Comparison of ENCODE assay signal across 8 cellular contexts in the genomic region with DNA sequence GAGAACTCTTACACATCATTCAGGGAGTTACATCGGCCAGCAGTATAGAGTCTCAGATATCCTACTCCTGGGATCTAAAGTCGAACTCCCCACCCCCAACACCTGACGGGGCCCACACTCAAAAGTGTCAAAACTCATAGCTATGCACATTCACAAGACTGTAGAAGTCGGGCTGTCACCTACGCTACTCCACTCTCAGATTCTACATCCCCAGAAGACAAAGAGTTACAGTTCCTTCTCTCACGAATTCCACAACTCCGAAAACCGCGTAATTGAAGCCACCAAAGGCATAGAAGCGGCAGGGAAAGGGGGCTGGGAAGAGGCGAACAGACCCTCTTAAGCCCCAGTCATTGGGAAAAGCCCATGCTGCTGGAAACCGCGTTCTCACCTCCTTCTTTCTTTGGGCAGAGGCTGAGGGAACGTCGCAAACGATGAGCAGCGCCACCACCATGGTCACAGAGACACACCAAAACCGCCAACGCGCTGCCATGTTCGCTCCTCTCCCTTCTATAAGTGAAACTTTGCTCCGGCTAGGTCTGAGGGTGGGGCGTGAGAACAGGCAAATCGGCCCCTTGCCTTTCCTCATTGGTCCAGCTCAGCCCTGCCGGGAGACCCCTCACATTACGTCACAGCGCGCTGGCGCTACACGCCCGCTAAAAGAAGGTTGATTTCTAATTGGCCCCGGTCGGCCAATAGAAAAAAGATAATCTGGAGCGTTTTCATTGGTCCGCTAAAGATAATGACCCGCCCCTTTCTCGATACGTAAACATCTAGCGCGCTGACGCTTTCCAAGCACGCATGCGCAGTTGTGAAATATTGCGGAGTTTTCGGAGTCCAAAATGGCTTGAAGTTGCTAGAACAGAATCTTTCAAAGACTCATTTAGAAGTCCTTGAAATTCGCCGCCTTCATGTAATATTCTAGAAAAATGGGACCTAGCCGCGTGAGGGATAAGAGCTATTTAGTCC. TPM values are rescaled to one million over a fixed set of nuclear protein-coding genes. Genes with fewer than 3 reads are reported as not detected.
DNase-seq lines count a peak whose midpoint lies in the region; ATAC-seq, FAIRE-seq and TF ChIP-seq lines count a peak whose summit lies in the region.

A gene (minus strand): TSS at position 515 of the 966 bp plus-strand sequence. CDS start 25 bp downstream, at position 490.

- under 1% methylated on average over 45 of the region's 49 CpGs for WGBS in HUES64
- 0% methylated on average over 10 to 23 of the region's 49 CpGs for WGBS in mesodermal cell (ENCODE audit: insufficient coverage in 2 of 2), 2 experiments

- peaks cover 47% of the 10 kb centered on the region for H3K79me2 ChIP-seq in OCI-LY1 (ENCODE audit: insufficient read depth, low read length)

- H3K9me3 ChIP-seq in HUES64 (ENCODE audit: insufficient read depth, low read depth, low read length) (no peaks in the 10 kb centered on the region), OCI-LY1 (ENCODE audit: low read length) (no peaks in the 10 kb centered on the region), mesodermal cell (ENCODE audit: control insufficient read depth, low read length) (no peaks in the 10 kb centered on the region)

- ATAC-seq in GM21447 (IDR thresholded peaks at IDR 0.05; ENCODE audit: unreplicated experiment): peak; percentile 92

- CTCF ChIA-PET in Calu3 (lab: Charles Lee): interaction anchor here (0.7 to 1.0 kb wide), 2 partner anchors 19 to 130 kb away, joined by 3 read pairs; no protein-coding TSS in a partner anchor

- no peaks in the 10 kb centered on the region for H3K4me1 ChIP-seq in HUES64 (ENCODE audit: insufficient read depth, low read length)
- peaks cover 22% of the 10 kb centered on the region for H3K4me1 ChIP-seq in OCI-LY1 (ENCODE audit: insufficient read depth, low read length, severe bottlenecking)
- peaks cover 4% of the 10 kb centered on the region for H3K4me1 ChIP-seq in mesodermal cell (ENCODE audit: control insufficient read depth, insufficient read depth, low read length, poor library complexity, severe bottlenecking)

- H3K27ac ChIP-seq in HUES64 (ENCODE audit: low read depth, low read length) (peak within 1 kb of the TSS; percentile 93), OCI-LY1 (ENCODE audit: low read depth, low read length, poor library complexity, severe bottlenecking) (peak within 1 kb of the TSS; percentile 84), mesodermal cell (ENCODE audit: low read depth, low read length, severe bottlenecking) (peak within 1 kb of the TSS; percentile 94)

- no peaks in the 10 kb centered on the region for H3K9me2 ChIP-seq in OCI-LY1 (ENCODE audit: low read depth, low read length)

- peaks cover 58% of the 10 kb centered on the region for H3K36me3 Mint-ChIP-seq in Calu3 (ENCODE audit: insufficient read depth, unreplicated experiment)

- no peak within 1 kb of the TSS for H2AFZ ChIP-seq in OCI-LY1 (ENCODE audit: low read length)

- H3F3A ChIP-seq in OCI-LY1 (ENCODE audit: insufficient read depth, low read length): no peaks in the 10 kb centered on the region

- BruUV-seq in Calu3 (replicated peaks; lab: Mats Ljungman, UMichigan): TSS peak; percentile 59

- TF ChIP-seq CTCF in Calu3 (IDR thresholded peaks at IDR 0.05; ENCODE audit: unreplicated experiment) (no peak), OCI-LY1 (IDR thresholded peaks at IDR 0.05; ENCODE audit: low read length) (no peak)

- H3K4me3 ChIP-seq in HUES64 (ENCODE audit: low read length): peak within 1 kb of the TSS; percentile 99
- peak within 1 kb of the TSS; percentile 91 for H3K4me3 ChIP-seq in OCI-LY1 (ENCODE audit: low read depth, low read length, poor library complexity, severe bottlenecking)
- peak within 1 kb of the TSS; percentile 64 for H3K4me3 ChIP-seq in mesodermal cell (ENCODE audit: extremely low read depth, insufficient read depth, low read length, poor library complexity, severe bottlenecking)

- H3K9ac ChIP-seq in HUES64 (ENCODE audit: low read depth, low read length) (peak within 1 kb of the TSS; percentile 94), OCI-LY1 (ENCODE audit: low read length) (peak within 1 kb of the TSS; percentile 80)

- intact Hi-C loops in Calu3 (cut with micrococcal nuclease; ENCODE audit: unreplicated experiment): loop anchor here (5.0 kb wide), 1 partner anchor 228 kb away; no protein-coding TSS in a partner anchor

- H3K9me3 Mint-ChIP-seq in Calu3 (ENCODE audit: low read depth, unreplicated experiment): no peaks in the 10 kb centered on the region

- H3K4me1 Mint-ChIP-seq in Calu3 (ENCODE audit: low read depth, unreplicated experiment): peaks cover 9% of the 10 kb centered on the region

- DNase-seq in Calu3: peak; percentile 91
- DNase-seq in activated CD8-positive, alpha-beta memory T cell treated with anti-CD3 and anti-CD28 coated beads, Interleukin-2, amount 50 U/mL, for 4 hours: peak; percentile 84
- DNase-seq in stimulated activated CD8-positive, alpha-beta memory T cell treated with anti-CD3 and anti-CD28 coated beads, Interleukin-15, amount 100 ng/mL, for 4 hours (ENCODE audit: low read depth in 2 of 2): peak; percentile 73 to 85

- H3K27me3 ChIP-seq in HUES64 (ENCODE audit: insufficient read depth, low read length) (no peaks in the 10 kb centered on the region), OCI-LY1 (ENCODE audit: insufficient read depth, low read length) (no peaks in the 10 kb centered on the region)

- peak within 1 kb of the TSS; percentile 88 for H3K4me2 ChIP-seq in OCI-LY1 (ENCODE audit: low read length)

- peak within 1 kb of the TSS; percentile 99 for H3K27ac Mint-ChIP-seq in Calu3 (ENCODE audit: unreplicated experiment)

- H4K20me1 ChIP-seq in OCI-LY1 (ENCODE audit: insufficient read depth, low read length): no peaks in the 10 kb centered on the region

- no peaks in the 10 kb centered on the region for H3K27me3 Mint-ChIP-seq in Calu3 (ENCODE audit: unreplicated experiment)

- H3K36me3 ChIP-seq in HUES64 (ENCODE audit: insufficient read depth, low read length): no peaks in the 10 kb centered on the region; the same call in 1 of the 2 replicates
- peaks cover 10% of the 10 kb centered on the region for H3K36me3 ChIP-seq in OCI-LY1 (ENCODE audit: insufficient read depth, low read length)
- H3K36me3 ChIP-seq in mesodermal cell (ENCODE audit: control insufficient read depth, insufficient read depth, low read length): no peaks in the 10 kb centered on the region

- peak; percentile 98 for FAIRE-seq in endometrium (lab: Jason Lieb, UNC)

- H3K4me3 Mint-ChIP-seq in Calu3 (ENCODE audit: low read depth, unreplicated experiment): peak within 1 kb of the TSS; percentile 98

RNA-seq across cellular contexts. Expression of the gene that starts here (rescaled TPM):
- 147 and 158 TPM in 2 replicates for total RNA-seq in Calu3 (2022)
- 27.7 TPM for polyA plus RNA-seq in HUES64 (2013, experiment 1 of 2)
- polyA plus RNA-seq in HUES64 (2013, experiment 2 of 2): 26.1 TPM
- polyA plus RNA-seq in mesodermal cell (2013, experiment 1 of 2): 40.0 TPM
- 41.8 TPM for polyA plus RNA-seq in mesodermal cell (2013, experiment 2 of 2)

Comparison
In these comparisons a context has a peak if more than half of its experiments do, and no peak if none do; other contexts are left out.
1. Peak in every context shown above with its lines: DNase-seq, ATAC-seq, H3K4me3 ChIP-seq and H3K27ac ChIP-seq.